Comparison of ENCODE assay signal across 8 cellular contexts in genomic region chr15:40340740-40341400, GRCh38. TPM values are rescaled to one million over a fixed set of nuclear protein-coding genes. Genes with fewer than 3 reads are reported as not detected.
DNase-seq lines count a peak whose midpoint lies in the region; ATAC-seq and TF ChIP-seq lines count a peak whose summit lies in the region.

Gene CCDC9B, minus strand, starts transcription at chr15:40340939. Its CDS starts 120 bp downstream, at chr15:40340819.

- no peaks in the 10 kb centered on the region for H3K9me3 ChIP-seq in stomach smooth muscle (ENCODE audit: control insufficient read depth in 2 of 2, low read length in 2 of 2)

- TF ChIP-seq CTCF in cardiac fibroblast (IDR thresholded peaks at IDR 0.05; ENCODE audit: low read depth, low read length), result no peak

- no peaks in the 10 kb centered on the region for H3K36me3 ChIP-seq in H7 (replicated peaks; ENCODE audit: control insufficient read depth, insufficient read depth, low read length)
- peaks cover 3% of the 10 kb centered on the region in 2 donors for H3K36me3 ChIP-seq in stomach smooth muscle (ENCODE audit: control insufficient read depth in 2 of 2, insufficient read depth in 2 of 2, low read length in 2 of 2)

- no peak within 1 kb of the TSS for H3K27ac Mint-ChIP-seq in activated T-cell treated with anti-CD3 and anti-CD28 coated beads, Interleukin-2, amount 50 U/mL, for 24 hours
- H3K27ac Mint-ChIP-seq in activated T-helper 2 cell treated with anti-CD3 and anti-CD28 coated beads, Interferon-gamma antibody, Interleukin-2, Interleukin-4, amounts not matched to agents 10 μg/mL and 5 μg/mL and 100 μg/mL, durations not matched to agents 14 hours and 24 hours and 36 hours, result no peak within 1 kb of the TSS

- no peaks in the 10 kb centered on the region for H3K36me3 Mint-ChIP-seq in activated T-cell treated with anti-CD3 and anti-CD28 coated beads, Interleukin-2, amount 50 U/mL, for 24 hours (ENCODE audit: low read depth)
- H3K36me3 Mint-ChIP-seq in activated T-helper 2 cell treated with anti-CD3 and anti-CD28 coated beads, Interferon-gamma antibody, Interleukin-2, Interleukin-4, amounts not matched to agents 10 μg/mL and 5 μg/mL and 100 μg/mL, durations not matched to agents 14 hours and 24 hours and 36 hours (ENCODE audit: low read depth), result no peaks in the 10 kb centered on the region

- no peak for ATAC-seq in HG02678 (IDR thresholded peaks at IDR 0.05; ENCODE audit: unreplicated experiment)

- no peak within 1 kb of the TSS for H3K4me3 Mint-ChIP-seq in activated T-cell treated with anti-CD3 and anti-CD28 coated beads, Interleukin-2, amount 50 U/mL, for 24 hours
- no peak within 1 kb of the TSS for H3K4me3 Mint-ChIP-seq in activated T-helper 2 cell treated with anti-CD3 and anti-CD28 coated beads, Interferon-gamma antibody, Interleukin-2, Interleukin-4, amounts not matched to agents 10 μg/mL and 5 μg/mL and 100 μg/mL, durations not matched to agents 14 hours and 24 hours and 36 hours (ENCODE audit: low read depth)

- peaks cover 6% of the 10 kb centered on the region for H3K4me1 Mint-ChIP-seq in activated T-cell treated with anti-CD3 and anti-CD28 coated beads, Interleukin-2, amount 50 U/mL, for 24 hours (ENCODE audit: low read depth)
- H3K4me1 Mint-ChIP-seq in activated T-helper 2 cell treated with anti-CD3 and anti-CD28 coated beads, Interferon-gamma antibody, Interleukin-2, Interleukin-4, amounts not matched to agents 10 μg/mL and 5 μg/mL and 100 μg/mL, durations not matched to agents 14 hours and 24 hours and 36 hours (ENCODE audit: low read depth), result peaks cover 2% of the 10 kb centered on the region

- no peak within 1 kb of the TSS for H3K4me3 ChIP-seq in H7 (ENCODE audit: insufficient read depth, low read depth, low read length)
- peak within 1 kb of the TSS; percentile 42 to 65 for H3K4me3 ChIP-seq in cardiac fibroblast (replicated peaks in 1 of 2; ENCODE audit: low read depth in 2 of 2, low read length in 2 of 2)
- H3K4me3 ChIP-seq in stomach smooth muscle (ENCODE audit: low read length in 2 of 2), result peak within 1 kb of the TSS; percentile 67 to 80

- peak within 1 kb of the TSS; percentile 95 to 97 for H3K9ac ChIP-seq in stomach smooth muscle (ENCODE audit: low read length in 2 of 2)

- H3K9me3 Mint-ChIP-seq in activated T-cell treated with anti-CD3 and anti-CD28 coated beads, Interleukin-2, amount 50 U/mL, for 24 hours, result no peaks in the 10 kb centered on the region
- no peaks in the 10 kb centered on the region for H3K9me3 Mint-ChIP-seq in activated T-helper 2 cell treated with anti-CD3 and anti-CD28 coated beads, Interferon-gamma antibody, Interleukin-2, Interleukin-4, amounts not matched to agents 10 μg/mL and 5 μg/mL and 100 μg/mL, durations not matched to agents 14 hours and 24 hours and 36 hours

- H3K4me1 ChIP-seq in stomach smooth muscle (ENCODE audit: control insufficient read depth, insufficient read depth, low read length), result peaks cover 87% of the 10 kb centered on the region

- intact Hi-C loops in activated T-helper 2 cell treated with anti-CD3 and anti-CD28 coated beads, Interferon-gamma antibody, Interleukin-2, Interleukin-4, amounts not matched to agents 10 μg/mL and 5 μg/mL and 100 μg/mL, durations not matched to agents 14 hours and 24 hours and 36 hours (cut with micrococcal nuclease), result no loop called here

- H3K27me3 Mint-ChIP-seq in activated T-cell treated with anti-CD3 and anti-CD28 coated beads, Interleukin-2, amount 50 U/mL, for 24 hours, result no peaks in the 10 kb centered on the region
- H3K27me3 Mint-ChIP-seq in activated T-helper 2 cell treated with anti-CD3 and anti-CD28 coated beads, Interferon-gamma antibody, Interleukin-2, Interleukin-4, amounts not matched to agents 10 μg/mL and 5 μg/mL and 100 μg/mL, durations not matched to agents 14 hours and 24 hours and 36 hours (ENCODE audit: low read depth), result no peaks in the 10 kb centered on the region

- no peaks in the 10 kb centered on the region for H3K27me3 ChIP-seq in H7 (ENCODE audit: control insufficient read depth, insufficient read depth, low read length)
- H3K27me3 ChIP-seq in stomach smooth muscle (ENCODE audit: control insufficient read depth in 1 of 2, insufficient read depth in 2 of 2, low read length in 2 of 2), result no peaks in the 10 kb centered on the region

- peak within 1 kb of the TSS; percentile 99 for H3K27ac ChIP-seq in stomach smooth muscle (ENCODE audit: low read length)

- DNase-seq in H7 (peak; percentile 83), NCI-H526 treated with DMSO at 0.1 percent for 48 hours (lab: John Stamatoyannopoulos, UW) (peak; percentile 47), cardiac fibroblast (ENCODE audit: low read depth in 2 of 2) (peak; percentile 92 to 93), kidney glomerular epithelial cell (lab: John Stamatoyannopoulos, UW) (peak; percentile 83)
- no peak for DNase-seq in activated T-cell treated with anti-CD3 and anti-CD28 coated beads, Interleukin-2, amount 50 U/mL, for 24 hours
- no peak for DNase-seq in activated T-helper 2 cell treated with anti-CD3 and anti-CD28 coated beads, Interferon-gamma antibody, Interleukin-2, Interleukin-4, amounts not matched to agents 10 μg/mL and 5 μg/mL and 100 μg/mL, durations not matched to agents 14 hours and 24 hours and 36 hours (ENCODE audit: low spot score)

RNA-seq across cellular contexts. Expression of gene CCDC9B, which starts in this region (rescaled TPM):
- 0.03 and 0.18 TPM in 2 replicates for total RNA-seq in H7 (2014; rRNA removed; shearing (Covaris generic))
- 0.34 and 0.41 TPM in 2 replicates for total RNA-seq in activated T-helper 2 cell treated with anti-CD3 and anti-CD28 coated beads, Interferon-gamma antibody, Interleukin-2, Interleukin-4, amounts not matched to agents 10 μg/mL and 5 μg/mL and 100 μg/mL, durations not matched to agents 14 hours and 24 hours and 36 hours

Comparison
In these comparisons a context has a peak if more than half of its experiments do, and no peak if none do; other contexts are left out.
1. Peak in DNase-seq in H7; RNA of the gene not detected or under 1 TPM.
2. DNase-seq: peak in NCI-H526 treated with DMSO at 0.1 percent for 48 hours (single experiment), cardiac fibroblast (2 of 2) and kidney glomerular epithelial cell (single experiment); none in activated T-cell treated with anti-CD3 and anti-CD28 coated beads, Interleukin-2, amount 50 U/mL, for 24 hours (single experiment) and activated T-helper 2 cell treated with anti-CD3 and anti-CD28 coated beads, Interferon-gamma antibody, Interleukin-2, Interleukin-4, amounts not matched to agents 10 μg/mL and 5 μg/mL and 100 μg/mL, durations not matched to agents 14 hours and 24 hours and 36 hours (single experiment).